8 cellular contexts compared by ENCODE assay signal in the genomic region with DNA sequence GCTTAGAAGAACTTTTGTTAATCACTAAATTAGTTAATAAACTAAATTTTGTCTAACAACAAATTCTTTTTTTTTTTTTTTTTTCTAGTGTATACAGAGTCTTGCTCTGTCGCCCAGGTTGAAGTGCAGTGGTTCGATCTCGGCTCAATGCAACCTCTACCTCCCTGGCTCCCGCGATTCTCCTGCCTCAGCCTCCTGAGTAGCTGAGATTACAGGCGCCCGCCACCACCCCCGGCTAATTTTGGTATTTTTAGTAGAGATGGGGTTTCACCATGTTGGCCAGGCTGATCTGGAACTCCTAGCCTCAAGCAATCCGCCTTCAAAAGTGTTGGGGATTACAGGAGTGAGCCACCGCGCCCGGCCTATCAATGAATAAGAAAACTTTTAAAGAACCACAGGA. TPM values are rescaled to one million over a fixed set of nuclear protein-coding genes. Genes with fewer than 3 reads are reported as not detected.
A peak's percentile ranks its signal among the peaks of the same experiment; 100 is the strongest.
DNase-seq lines count a peak whose midpoint lies in the region; ATAC-seq and TF ChIP-seq lines count a peak whose summit lies in the region.

No MANE protein-coding gene starts in this region.

- H4K91ac ChIP-seq in neuronal stem cell (ENCODE audit: low read depth, low read length, poor library complexity) = no peak overlapping the region

- H4K8ac ChIP-seq in neuronal stem cell (ENCODE audit: low read depth, low read length) = no peak overlapping the region

- H3K79me1 ChIP-seq in neuronal stem cell (ENCODE audit: low read depth, low read length) = no peaks in the 10 kb centered on the region

- no peak overlapping the region for H3K23ac ChIP-seq in neuronal stem cell (ENCODE audit: low read depth, low read length, poor library complexity)

- H2BK15ac ChIP-seq in neuronal stem cell (ENCODE audit: low read length) = no peak overlapping the region

- H3K4ac ChIP-seq in neuronal stem cell (ENCODE audit: low read length) = no peak overlapping the region

- H3K9ac ChIP-seq in neuronal stem cell (ENCODE audit: low read depth, low read length, poor library complexity) = no peak overlapping the region

- H2BK5ac ChIP-seq in neuronal stem cell (ENCODE audit: low read length) = no peak overlapping the region

- POLR2A ChIA-PET in BJ (lab: Charles Lee) = no interaction called here

- CTCF ChIA-PET in BJ (lab: Yijun Ruan, JAX) = interaction anchor here (0.6 kb wide), 1 partner anchor 19 kb away, joined by 3 read pairs; no protein-coding TSS in a partner anchor

- peaks cover 10% of the 10 kb centered on the region for H3K4me1 ChIP-seq in ectodermal cell (ENCODE audit: control insufficient read depth, insufficient read depth, low read length)
- H3K4me1 ChIP-seq in neuronal stem cell (ENCODE audit: control insufficient read depth in 2 of 2, insufficient read depth in 1 of 2, low read depth in 1 of 2, low read length in 2 of 2) = peaks cover 0 to 1% of the 10 kb centered on the region in 2 donors

- H3K27ac ChIP-seq in ectodermal cell (ENCODE audit: insufficient read depth, low read depth, low read length, poor library complexity, severe bottlenecking) (no peak overlapping the region), neuronal stem cell (replicated peaks; ENCODE audit: low read length) (no peak overlapping the region)

- no peak overlapping the region for H2BK120ac ChIP-seq in neuronal stem cell (ENCODE audit: low read depth, low read length)

- TF ChIP-seq CTCF in BJ (IDR thresholded peaks at IDR 0.05; ENCODE audit: insufficient read depth, low read depth, low read length) (no peak), NB4 (IDR thresholded peaks at IDR 0.05; ENCODE audit: low read depth, low read length) (no peak)

- H3K36me3 ChIP-seq in BJ (ENCODE audit: control insufficient read depth, insufficient read depth, low read length) = no peaks in the 10 kb centered on the region
- no peaks in the 10 kb centered on the region for H3K36me3 ChIP-seq in ectodermal cell (ENCODE audit: control insufficient read depth, insufficient read depth, low read length)
- H3K36me3 ChIP-seq in neuronal stem cell (replicated peaks in 1 of 2; ENCODE audit: control insufficient read depth in 2 of 2, insufficient read depth in 2 of 2, low read length in 2 of 2) = peaks cover 0 to 3% of the 10 kb centered on the region in 2 donors

- no peak overlapping the region for H3K18ac ChIP-seq in neuronal stem cell (ENCODE audit: low read length)

- H3K4me3 ChIP-seq in BJ (ENCODE audit: low read depth, low read length) = peak overlapping the region; percentile 79
- peak overlapping the region; percentile 58 for H3K4me3 ChIP-seq in NB4 (ENCODE audit: low read depth, low read length)
- peak overlapping the region; percentile 55 for H3K4me3 ChIP-seq in ectodermal cell (ENCODE audit: insufficient read depth, low read depth, low read length)
- peak overlapping the region in 1 of 2 donors; percentile 67 for H3K4me3 ChIP-seq in neuronal stem cell (ENCODE audit: low read length in 2 of 2)

- no peak for ATAC-seq in HG02973 (IDR thresholded peaks at IDR 0.05; ENCODE audit: unreplicated experiment)
- no peak for ATAC-seq in GM18868 (IDR thresholded peaks at IDR 0.05; ENCODE audit: unreplicated experiment)
- no peak for ATAC-seq in HG03565 (IDR thresholded peaks at IDR 0.05; ENCODE audit: unreplicated experiment)

- 96 to 98% methylated on average over 12 of the region's 12 CpGs for WGBS in ectodermal cell, 2 experiments
- no CpG with 5 or more reads among the region's 12 CpGs for WGBS in neuronal stem cell (ENCODE audit: extremely low coverage in 2 of 2, insufficient read length in 2 of 2, insufficient replicate concordance in 1 of 2), 2 donors

- no peaks in the 10 kb centered on the region for H3K9me3 ChIP-seq in ectodermal cell (ENCODE audit: control insufficient read depth, low read length)
- no peaks in the 10 kb centered on the region for H3K9me3 ChIP-seq in neuronal stem cell (replicated peaks in 1 of 2; ENCODE audit: control insufficient read depth in 2 of 2, insufficient read depth in 1 of 2, low read depth in 1 of 2, low read length in 2 of 2)

- H2AFZ ChIP-seq in neuronal stem cell (ENCODE audit: low read length) = peak overlapping the region; percentile 96

- no peak overlapping the region for H2BK12ac ChIP-seq in neuronal stem cell (ENCODE audit: low read length)

- H2AK5ac ChIP-seq in neuronal stem cell (ENCODE audit: low read depth, low read length) = no peak overlapping the region

- H3K14ac ChIP-seq in neuronal stem cell (ENCODE audit: low read length) = no peak overlapping the region

- DNase-seq in BJ (ENCODE audit: low read depth) = no peak
- no peak for DNase-seq in NB4 (ENCODE audit: low read depth)
- no peak for DNase-seq in neuronal stem cell (ENCODE audit: low spot score)
- no peak for DNase-seq in COLO668 (lab: John Stamatoyannopoulos, UW; ENCODE audit: unreplicated experiment)

- H3K4me2 ChIP-seq in neuronal stem cell (ENCODE audit: insufficient read depth, low read length, poor library complexity, severe bottlenecking) = no peak overlapping the region

- no peaks in the 10 kb centered on the region for H3K27me3 ChIP-seq in BJ (ENCODE audit: control insufficient read depth, insufficient read depth, low read length)
- peaks cover 13% of the 10 kb centered on the region for H3K27me3 ChIP-seq in ectodermal cell (ENCODE audit: control insufficient read depth, insufficient read depth, low read length, poor library complexity, severe bottlenecking)
- no peaks in the 10 kb centered on the region for H3K27me3 ChIP-seq in neuronal stem cell (ENCODE audit: control insufficient read depth in 3 of 3, insufficient read depth in 3 of 3, low read depth in 1 of 3, low read length in 3 of 3)

- TF ChIP-seq POLR2A in NB4 (IDR thresholded peaks at IDR 0.05; ENCODE audit: extremely low read depth, insufficient read length) = no peak

RNA-seq across cellular contexts. Expression of a gene that starts 1.1 kb away (rescaled TPM):
- 0.02 and 0.05 TPM in 2 replicates for polyA plus RNA-seq in BJ (2011; rRNA removed)
- polyA minus RNA-seq in BJ (2011; rRNA and poly(A)+ RNA removed) = 0.05 and 0.10 TPM in 2 replicates
- polyA plus RNA-seq in ectodermal cell (2013, experiment 1 of 4) = 1.5 TPM
- polyA plus RNA-seq in ectodermal cell (2013, experiment 2 of 4) = 1.9 TPM
- 1.3 TPM for polyA plus RNA-seq in ectodermal cell (2013, experiment 3 of 4)
- polyA plus RNA-seq in ectodermal cell (2013, experiment 4 of 4) = 1.7 TPM
- polyA plus RNA-seq in neuronal stem cell (2013, experiment 1 of 2) = 0.57 TPM
- 0.58 TPM for polyA plus RNA-seq in neuronal stem cell (2013, experiment 2 of 2)

RNA-seq across cellular contexts. Expression of a gene that starts 22.1 kb away (rescaled TPM):
- polyA plus RNA-seq in BJ (2011; rRNA removed) = 4.8 and 22.8 TPM in 2 replicates
- 4.3 and 6.8 TPM in 2 replicates for polyA minus RNA-seq in BJ (2011; rRNA and poly(A)+ RNA removed)
- polyA plus RNA-seq in ectodermal cell (2013, experiment 1 of 4) = 76.4 TPM
- 80.9 TPM for polyA plus RNA-seq in ectodermal cell (2013, experiment 2 of 4)
- 58.7 TPM for polyA plus RNA-seq in ectodermal cell (2013, experiment 3 of 4)
- 66.7 TPM for polyA plus RNA-seq in ectodermal cell (2013, experiment 4 of 4)
- polyA plus RNA-seq in neuronal stem cell (2013, experiment 1 of 2) = 69.3 TPM
- 71.5 TPM for polyA plus RNA-seq in neuronal stem cell (2013, experiment 2 of 2)
